8 cellular contexts compared by ENCODE assay signal in genomic region chr1:156114919-156115513, GRCh38. TPM values are rescaled to one million over a fixed set of nuclear protein-coding genes. Genes with fewer than 3 reads are reported as not detected.
DNase-seq lines count a peak whose midpoint lies in the region; ATAC-seq and TF ChIP-seq lines count a peak whose summit lies in the region.

No MANE protein-coding gene starts in this region.

- DNase-seq in OCI-LY7 (ENCODE audit: low spot score) (no peak), cardiac fibroblast (ENCODE audit: low read depth in 2 of 2) (no peak), left lung (peak in 1 of 2 donors; percentile 83), suprapubic skin (ENCODE audit: low spot score in 2 of 2) (no peak), NCI-H1436 (lab: John Stamatoyannopoulos, UW) (no peak), AML-193 (lab: John Stamatoyannopoulos, UW) (no peak)

- no peaks in the 10 kb centered on the region for H3K9me3 ChIP-seq in BLaER1 treated with 17β-estradiol and CSF1 and Interleukin-3, amounts not matched to agents 10 nM and 100 nM (replicated peaks in 1 of 11)
- H3K9me3 ChIP-seq in OCI-LY7 (ENCODE audit: low read length) (no peaks in the 10 kb centered on the region), left lung (no peaks in the 10 kb centered on the region), suprapubic skin (no peaks in the 10 kb centered on the region)

- H2AFZ ChIP-seq in OCI-LY7 (ENCODE audit: low read length), result no peak overlapping the region

- H4K20me1 ChIP-seq in BLaER1 treated with 17β-estradiol and CSF1 and Interleukin-3, amounts not matched to agents 10 nM and 100 nM, result peaks cover 0 to 35% (median 15%) of the 10 kb centered on the region in 11 experiments; a peak in 17 of 22 replicates
- H4K20me1 ChIP-seq in OCI-LY7 (ENCODE audit: insufficient read depth, low read length), result no peaks in the 10 kb centered on the region

- H3K9ac ChIP-seq in BLaER1 treated with 17β-estradiol and CSF1 and Interleukin-3, amounts not matched to agents 10 nM and 100 nM, result peak overlapping the region in 4 of 11 experiments; percentile 44 to 91 (median 80); a peak in 7 of 22 replicates

- intact Hi-C loops in OCI-LY7 (cut with micrococcal nuclease; ENCODE audit: unreplicated experiment), result no loop called here
- intact Hi-C loops in left lung (cut with DNase I), result no loop called here

- H3K4me3 ChIP-seq in BLaER1 treated with 17β-estradiol and CSF1 and Interleukin-3, amounts not matched to agents 10 nM and 100 nM, result peak overlapping the region in 6 of 10 experiments; percentile 16 to 70 (median 67); a peak in 11 of 20 replicates
- H3K4me3 ChIP-seq in OCI-LY7 (ENCODE audit: low read depth, low read length, poor library complexity, severe bottlenecking), result no peak overlapping the region
- H3K4me3 ChIP-seq in cardiac fibroblast (replicated peaks in 1 of 2; ENCODE audit: low read depth in 2 of 2, low read length in 2 of 2), result peak overlapping the region; percentile 74 to 100
- peak overlapping the region; percentile 90 to 100 for H3K4me3 ChIP-seq in left lung
- H3K4me3 ChIP-seq in suprapubic skin, result peak overlapping the region; percentile 100

- TF ChIP-seq CTCF in OCI-LY7 (conservative IDR thresholded peaks at IDR 0.05; ENCODE audit: low read length) (no peak), cardiac fibroblast (IDR thresholded peaks at IDR 0.05; ENCODE audit: low read depth, low read length) (no peak), left lung (IDR thresholded peaks at IDR 0.05) (no peak), suprapubic skin (IDR thresholded peaks at IDR 0.05) (no peak)

- no peak for TF ChIP-seq POLR2A in suprapubic skin (IDR thresholded peaks at IDR 0.05)

- H3K9me2 ChIP-seq in OCI-LY7 (ENCODE audit: insufficient read depth, low read length), result no peaks in the 10 kb centered on the region

- CTCF ChIA-PET in OCI-LY7 (lab: Charles Lee; ENCODE audit: unreplicated experiment), result interaction anchor here (0.6 kb wide), 1 partner anchor 99 kb away, joined by 3 read pairs; no protein-coding TSS in a partner anchor

- no peaks in the 10 kb centered on the region for H3K79me2 ChIP-seq in OCI-LY7 (ENCODE audit: insufficient read depth, low read depth, low read length)

- peak overlapping the region; percentile 12 to 99 (median 53); a peak in 19 of 22 replicates for H3K4me2 ChIP-seq in BLaER1 treated with 17β-estradiol and CSF1 and Interleukin-3, amounts not matched to agents 10 nM and 100 nM
- H3K4me2 ChIP-seq in OCI-LY7 (ENCODE audit: low read length), result peak overlapping the region; percentile 43; the same call in 1 of the 2 replicates

- no peak for TF ChIP-seq EP300 in suprapubic skin (IDR thresholded peaks at IDR 0.05)

- peak; percentile 22 for ATAC-seq in GM21423 (IDR thresholded peaks at IDR 0.05; ENCODE audit: unreplicated experiment)
- peak; percentile 36 for ATAC-seq in left lung

- peak overlapping the region in 4 of 11 experiments; percentile 20 to 85 (median 80); a peak in 7 of 22 replicates for H3K27ac ChIP-seq in BLaER1 treated with 17β-estradiol and CSF1 and Interleukin-3, amounts not matched to agents 10 nM and 100 nM
- H3K27ac ChIP-seq in OCI-LY7 (ENCODE audit: low read depth, low read length, poor library complexity, severe bottlenecking) (no peak overlapping the region), left lung (peak overlapping the region; percentile 95 to 96), suprapubic skin (peak overlapping the region; percentile 100)

- POLR2A ChIA-PET in OCI-LY7 (lab: Charles Lee), result no interaction called here

- H3K4me1 ChIP-seq in BLaER1 treated with 17β-estradiol and CSF1 and Interleukin-3, amounts not matched to agents 10 nM and 100 nM, result peaks cover 4 to 77% (median 48%) of the 10 kb centered on the region in 10 experiments
- H3K4me1 ChIP-seq in OCI-LY7 (ENCODE audit: insufficient read depth, low read length, poor library complexity, severe bottlenecking) (no peaks in the 10 kb centered on the region), left lung (peaks cover 38 to 69% of the 10 kb centered on the region in 2 donors), suprapubic skin (peaks cover 61% of the 10 kb centered on the region)

- no TSS peak for BruUV-seq in OCI-LY7 (replicated peaks; lab: Mats Ljungman, UMichigan)

- peaks cover 44 to 75% (median 71%) of the 10 kb centered on the region in 11 experiments for H3K27me3 ChIP-seq in BLaER1 treated with 17β-estradiol and CSF1 and Interleukin-3, amounts not matched to agents 10 nM and 100 nM
- peaks cover 0 to 74% of the 10 kb centered on the region in 2 donors for H3K27me3 ChIP-seq in left lung
- H3K27me3 ChIP-seq in suprapubic skin, result no peaks in the 10 kb centered on the region

- 0% methylated on average over 15 of the region's 49 CpGs for WGBS in suprapubic skin

- no peaks in the 10 kb centered on the region for H3K36me3 ChIP-seq in BLaER1 treated with 17β-estradiol and CSF1 and Interleukin-3, amounts not matched to agents 10 nM and 100 nM
- H3K36me3 ChIP-seq in OCI-LY7 (ENCODE audit: insufficient read depth, low read length), result no peaks in the 10 kb centered on the region
- H3K36me3 ChIP-seq in left lung, result no peaks in the 10 kb centered on the region
- no peaks in the 10 kb centered on the region for H3K36me3 ChIP-seq in suprapubic skin

RNA-seq across cellular contexts. Expression of gene LMNA, which starts 0.5 kb away (rescaled TPM):
- 12.9 and 14.3 TPM in 2 replicates for total RNA-seq in OCI-LY7 (2014; rRNA removed; shearing (Covaris generic))
- 5.0 and 6.5 TPM in 2 replicates for total RNA-seq in OCI-LY7 (2022)
- total RNA-seq in left lung, result 100 to 1,000 TPM; 425 to 437 TPM
- 100 to 1,000 TPM; 574 to 977 (median 714) TPM for total RNA-seq in suprapubic skin

RNA-seq across cellular contexts. Expression of gene MEX3A, which starts 32.8 kb away (rescaled TPM):
- 4.5 and 5.3 TPM in 2 replicates for total RNA-seq in OCI-LY7 (2014; rRNA removed; shearing (Covaris generic))
- 5.3 and 5.5 TPM in 2 replicates for total RNA-seq in OCI-LY7 (2022)
- 1 to 10 TPM in 1 of 2 donors, under 1 TPM in 1; 0.86 to 3.6 TPM for total RNA-seq in left lung
- 1 to 10 TPM in 2 of 4 donors, under 1 TPM in 2; 0.42 to 2.7 (median 1.0) TPM for total RNA-seq in suprapubic skin

RNA-seq across cellular contexts. Expression of gene SEMA4A, which starts 38.4 kb away (rescaled TPM):
- total RNA-seq in OCI-LY7 (2014; rRNA removed; shearing (Covaris generic)), result 77.8 and 81.2 TPM in 2 replicates
- total RNA-seq in OCI-LY7 (2022), result 196 and 205 TPM in 2 replicates
- 10 to 100 TPM; 25.4 to 41.3 TPM for total RNA-seq in left lung
- 10 to 100 TPM; 43.8 to 61.2 (median 50.2) TPM for total RNA-seq in suprapubic skin

RNA-seq across cellular contexts. Expression of gene RAB25, which starts 54.1 kb away (rescaled TPM):
- not detected in 2 replicates for total RNA-seq in OCI-LY7 (2014; rRNA removed; shearing (Covaris generic))
- total RNA-seq in OCI-LY7 (2022), result 0.48 TPM in 1 of 2 replicates, not detected in the other
- 100 to 1,000 TPM in 1 of 2 donors, 10 to 100 TPM in 1; 59.4 to 148 TPM for total RNA-seq in left lung
- 100 to 1,000 TPM; 150 to 284 (median 205) TPM for total RNA-seq in suprapubic skin

Comparison
In these comparisons a context has a peak if more than half of its experiments do, and no peak if none do; other contexts are left out.
1. RNA of gene LMNA, which starts 0.5 kb away (total RNA-seq): 574 to 977 TPM in suprapubic skin and 425 to 437 TPM in left lung; 5.0 to 14.3 TPM in OCI-LY7; every median in the first group is over 10 times any median in the second.